12 cellular contexts compared by ENCODE assay signal in genomic region chr12:18382486-18382885, GRCh38.
DNase-seq lines count a peak whose midpoint lies in the region; TF ChIP-seq lines count a peak whose summit lies in the region.
"Had no signal": no experiment of that assay in that cellular context is flagged by ENCODE, and none has a peak within 500 bp of the region (broad histone marks: within the 10 kb centered on the region; RNA-seq: fewer than 3 reads in every experiment).

No MANE protein-coding gene starts in this region.

- no peaks in the 10 kb centered on the region for H3K27me3 Mint-ChIP-seq in MCF 10A (ENCODE audit: insufficient read depth, unreplicated experiment)

- H3K27ac ChIP-seq in breast epithelium (no peak overlapping the region), coronary artery (no peak overlapping the region), caudate nucleus (ENCODE audit: low read depth, low read length) (no peak overlapping the region)
- H3K27ac ChIP-seq: 22Rv1 had no signal

- H3K27ac Mint-ChIP-seq in MCF 10A (ENCODE audit: low read depth, unreplicated experiment), result peak overlapping the region; percentile 72

- POLR2A ChIA-PET in MCF 10A (lab: Yijun Ruan, JAX), result no interaction called here

- peaks cover 12% of the 10 kb centered on the region for H3K36me3 Mint-ChIP-seq in MCF 10A (ENCODE audit: insufficient read depth, unreplicated experiment)

- H3K36me3 ChIP-seq in breast epithelium, result no peaks in the 10 kb centered on the region

- no peaks in the 10 kb centered on the region for H3K9me3 ChIP-seq in breast epithelium

- no peaks in the 10 kb centered on the region for H3K27me3 ChIP-seq in breast epithelium

- intact Hi-C loops in MCF 10A (cut with micrococcal nuclease), result no loop called here
- intact Hi-C loops in breast epithelium (cut with DNase I; ENCODE audit: low total_unique reads), result no loop called here

- no TSS peak for BruUV-seq in MCF 10A (replicated peaks; lab: Mats Ljungman, UMichigan)

- H3K9me3 Mint-ChIP-seq in MCF 10A (ENCODE audit: unreplicated experiment), result peaks cover 5% of the 10 kb centered on the region

- CTCF ChIA-PET in MCF 10A (lab: Yijun Ruan, JAX), result no interaction called here

- DNase-seq in MCF 10A (ENCODE audit: unreplicated experiment), result peak; percentile 17
- DNase-seq in breast epithelium (ENCODE audit: low spot score in 2 of 2), result no peak
- peak; percentile 40 for DNase-seq in amniotic stem cell (lab: John Stamatoyannopoulos, UW)
- peak; percentile 4 for DNase-seq in hepatic stellate cell (ENCODE audit: low spot score)
- DNase-seq in coronary artery (ENCODE audit: low spot score), result no peak
- no peak for DNase-seq in hypothalamus (lab: John Stamatoyannopoulos, UW)
- DNase-seq in COLO668 (lab: John Stamatoyannopoulos, UW; ENCODE audit: unreplicated experiment), result no peak
- DNase-seq in caudate nucleus (lab: John Stamatoyannopoulos, UW), result no peak
- DNase-seq: hippocampal formation, NCI-H510A treated with DMSO at 0.1 percent for 48 hours, T-helper 9 cell had no signal

- H3K4me3 Mint-ChIP-seq in MCF 10A (ENCODE audit: unreplicated experiment), result peak overlapping the region; percentile 41

- H3K4me1 ChIP-seq in breast epithelium, result no peaks in the 10 kb centered on the region

- no peak for TF ChIP-seq CTCF in MCF 10A (IDR thresholded peaks at IDR 0.05; ENCODE audit: unreplicated experiment)
- TF ChIP-seq CTCF in breast epithelium (IDR thresholded peaks at IDR 0.05), result no peak
- no peak for TF ChIP-seq CTCF in coronary artery (IDR thresholded peaks at IDR 0.05)

- no peak for TF ChIP-seq POLR2A in breast epithelium (IDR thresholded peaks at IDR 0.05)

- H3K4me3 ChIP-seq in breast epithelium (no peak overlapping the region), coronary artery (no peak overlapping the region)

- H3K4me1 Mint-ChIP-seq in MCF 10A (ENCODE audit: insufficient read depth, unreplicated experiment), result peaks cover 30% of the 10 kb centered on the region

Comparison
In these comparisons a context has a peak if more than half of its experiments do, and no peak if none do; other contexts are left out.
1. DNase-seq: peak in MCF 10A (single experiment), amniotic stem cell (single experiment) and hepatic stellate cell (single experiment); none in breast epithelium (0 of 2), coronary artery (single experiment), hypothalamus (0 of 51), COLO668 (single experiment) and caudate nucleus (0 of 61).